Comparison of ENCODE assay signal across 9 cellular contexts in genomic region chr19:39995794-39996193, GRCh38. TPM values are rescaled to one million over a fixed set of nuclear protein-coding genes. Genes with fewer than 3 reads are reported as not detected.
DNase-seq lines count a peak whose midpoint lies in the region; ATAC-seq, FAIRE-seq and TF ChIP-seq lines count a peak whose summit lies in the region.
"Had no signal": no experiment of that assay in that cellular context is flagged by ENCODE, and none has a peak within 500 bp of the region (broad histone marks: within the 10 kb centered on the region; RNA-seq: fewer than 3 reads in every experiment).

No MANE protein-coding gene starts in this region.

- no peak for DNase-seq in heart left ventricle
- no peak for DNase-seq in cardiac septum (ENCODE audit: low spot score)
- no peak for DNase-seq in activated CD8-positive, alpha-beta T cell treated with anti-CD3 and anti-CD28 coated beads for 36 hours
- no peak for DNase-seq in thoracic aorta (ENCODE audit: low spot score)
- no peak for DNase-seq in HK-2 (ENCODE audit: unreplicated experiment)
- DNase-seq in erythroblast (lab: John Stamatoyannopoulos, UW): no peak
- DNase-seq in RCC 7860 (ENCODE audit: low spot score): no peak

- peaks cover 19% of the 10 kb centered on the region for H3K9me3 Mint-ChIP-seq in activated CD8-positive, alpha-beta T cell treated with anti-CD3 and anti-CD28 coated beads for 36 hours

- FAIRE-seq in RCC 7860 (lab: Jason Lieb, UNC): no peak
- FAIRE-seq: D721Med had no signal

- intact Hi-C loops in heart left ventricle (cut with DNase I) (loop anchor here in 3 of 10 donors (2.0 to 5.0 kb wide), 2 partner anchors 25 to 62 kb away; partner anchors contain the start of genes PSMC4 (in 3 of the 3) and ZNF780B (in 1 of the 3)), cardiac septum (cut with DNase I) (loop anchor here (1.0 kb wide), 1 partner anchor 24 kb away; the partner anchor contains the start of gene PSMC4)
- intact Hi-C loops in activated CD8-positive, alpha-beta T cell treated with anti-CD3 and anti-CD28 coated beads for 36 hours (cut with micrococcal nuclease): no loop called here

- peak overlapping the region in 1 of 12 donors; percentile 91 for H3K27ac ChIP-seq in heart left ventricle
- H3K27ac ChIP-seq in thoracic aorta: no peak overlapping the region

- H3K36me3 ChIP-seq in heart left ventricle (peaks cover 0 to 23% (median 0%) of the 10 kb centered on the region in 9 donors), thoracic aorta (no peaks in the 10 kb centered on the region)

- peak overlapping the region; percentile 89 for H3K4me3 Mint-ChIP-seq in activated CD8-positive, alpha-beta T cell treated with anti-CD3 and anti-CD28 coated beads for 36 hours

- WGBS in heart left ventricle, 4 donors: 70 to 86% (median 78%) methylated on average over 1 of the region's 1 CpG

- H3K4me1 ChIP-seq in heart left ventricle (peaks cover 0 to 22% (median 15%) of the 10 kb centered on the region in 12 donors), thoracic aorta (ENCODE audit: control insufficient read depth in 1 of 2, low read depth in 2 of 2) (peaks cover 10 to 29% of the 10 kb centered on the region in 2 donors)

- H3K9me3 ChIP-seq in heart left ventricle (peaks cover 0 to 12% (median 2%) of the 10 kb centered on the region in 12 donors), iPS-18c (ENCODE audit: control insufficient read depth, insufficient read depth, low read length) (no peaks in the 10 kb centered on the region), thoracic aorta (no peaks in the 10 kb centered on the region)

- H3K27me3 Mint-ChIP-seq in activated CD8-positive, alpha-beta T cell treated with anti-CD3 and anti-CD28 coated beads for 36 hours: no peaks in the 10 kb centered on the region

- ATAC-seq in heart left ventricle: no peak
- ATAC-seq in activated CD8-positive, alpha-beta T cell treated with anti-CD3 and anti-CD28 coated beads for 36 hours: no peak
- no peak for ATAC-seq in thoracic aorta (ENCODE audit: insufficient number of reproducible peaks, low FRiP score, low read depth)

- TF ChIP-seq CTCF in heart left ventricle (IDR thresholded peaks at IDR 0.05) (no peak), thoracic aorta (IDR thresholded peaks at IDR 0.05) (no peak)
- no peak for TF ChIP-seq CTCF in activated CD8-positive, alpha-beta T cell treated with anti-CD3 and anti-CD28 coated beads for 36 hours (IDR thresholded peaks at IDR 0.05)

- H3K36me3 Mint-ChIP-seq in activated CD8-positive, alpha-beta T cell treated with anti-CD3 and anti-CD28 coated beads for 36 hours (ENCODE audit: low read depth): peaks cover 42% of the 10 kb centered on the region

- POLR2A ChIA-PET in activated CD8-positive, alpha-beta T cell treated with anti-CD3 and anti-CD28 coated beads for 36 hours (lab: Charles Lee): interaction anchor here (1.0 to 2.8 kb wide), 8 partner anchors 10 to 56 kb away, joined by 3 to 30 read pairs (median 4); partner anchors contain the start of gene PSMC4

- H3K4me3 ChIP-seq in heart left ventricle (peak overlapping the region in 9 of 12 donors; percentile 73 to 84 (median 79)), iPS-18c (ENCODE audit: insufficient read depth, low read depth, low read length) (peak overlapping the region; percentile 89; the same call in 1 of the 2 replicates), thoracic aorta (peak overlapping the region; percentile 81)

- H3K27me3 ChIP-seq in heart left ventricle (no peaks in the 10 kb centered on the region), thoracic aorta (replicated peaks; ENCODE audit: insufficient read depth) (no peaks in the 10 kb centered on the region)

- TF ChIP-seq POLR2A in heart left ventricle (IDR thresholded peaks at IDR 0.05): no peak
- TF ChIP-seq POLR2A in erythroblast (IDR thresholded peaks at IDR 0.05; ENCODE audit: low read length): no peak

- H3K4me1 Mint-ChIP-seq in activated CD8-positive, alpha-beta T cell treated with anti-CD3 and anti-CD28 coated beads for 36 hours (ENCODE audit: low read depth): peaks cover 55% of the 10 kb centered on the region

- peak overlapping the region; percentile 74 for H3K27ac Mint-ChIP-seq in activated CD8-positive, alpha-beta T cell treated with anti-CD3 and anti-CD28 coated beads for 36 hours

- CTCF ChIA-PET in activated CD8-positive, alpha-beta T cell treated with anti-CD3 and anti-CD28 coated beads for 36 hours (lab: Charles Lee): interaction anchor here (1.5 kb wide), 1 partner anchor 25 kb away, joined by 6 read pairs; the partner anchor contains the start of gene PSMC4

RNA-seq across cellular contexts. Expression of gene ZNF546, which starts 1.1 kb away (rescaled TPM):
- 10 to 100 TPM in 3 of 9 donors, 1 to 10 TPM in 6; 4.2 to 14.4 (median 9.2) TPM for total RNA-seq in heart left ventricle
- 1 to 10 TPM; 1.4 to 4.5 TPM for polyA plus RNA-seq in heart left ventricle
- total RNA-seq in cardiac septum: 10.1 TPM
- 1 to 10 TPM; 5.2 to 5.6 TPM for total RNA-seq in activated CD8-positive, alpha-beta T cell treated with anti-CD3 and anti-CD28 coated beads for 36 hours
- total RNA-seq in thoracic aorta: 1 to 10 TPM; 5.8 to 8.5 TPM

RNA-seq across cellular contexts. Expression of gene PSMC4, which starts 24.8 kb away (rescaled TPM):
- total RNA-seq in heart left ventricle (100 to 1,000 TPM in 1 of 9 donors, 10 to 100 TPM in 8; 58.5 to 112 (median 78.6) TPM), cardiac septum (70.2 TPM), thoracic aorta (10 to 100 TPM; 71.1 to 93.1 TPM)
- polyA plus RNA-seq in heart left ventricle: 100 to 1,000 TPM in 1 of 2 donors, 10 to 100 TPM in 1; 65.9 to 120 TPM
- total RNA-seq in activated CD8-positive, alpha-beta T cell treated with anti-CD3 and anti-CD28 coated beads for 36 hours: 100 to 1,000 TPM; 105 to 107 TPM
